Comparison of ENCODE assay signal across 20 cellular contexts in genomic region chr15:71261418-71261817, GRCh38.
"Had no signal": no experiment of that assay in that cellular context is flagged by ENCODE, and none has a peak within 500 bp of the region (broad histone marks: within the 10 kb centered on the region; RNA-seq: fewer than 3 reads in every experiment).

No MANE protein-coding gene starts in this region.

- DNase-seq: Karpas-422, KG1, MG63, NCI-H1092, NCI-H1105 treated with DMSO at 0.1 percent for 48 hours, NCI-H1417 treated with DMSO at 0.1 percent for 48 hours, NCI-H146, NCI-H1694 treated with DMSO at 0.1 percent for 48 hours, NCI-H1930, NCI-H2081, NCI-H2107, NCI-H226, NCI-H446, NCI-H510A, NCI-H69, NCI-H774, Right ventricle myocardium superior, RPMI8226, SIG-M5 had no signal

- FAIRE-seq: RCC 7860 had no signal

- H3K4me3 ChIP-seq: MG63 had no signal

- H3K27me3 ChIP-seq: MG63 had no signal
